ENCODE assay signal across 18 cellular contexts in the genomic region with DNA sequence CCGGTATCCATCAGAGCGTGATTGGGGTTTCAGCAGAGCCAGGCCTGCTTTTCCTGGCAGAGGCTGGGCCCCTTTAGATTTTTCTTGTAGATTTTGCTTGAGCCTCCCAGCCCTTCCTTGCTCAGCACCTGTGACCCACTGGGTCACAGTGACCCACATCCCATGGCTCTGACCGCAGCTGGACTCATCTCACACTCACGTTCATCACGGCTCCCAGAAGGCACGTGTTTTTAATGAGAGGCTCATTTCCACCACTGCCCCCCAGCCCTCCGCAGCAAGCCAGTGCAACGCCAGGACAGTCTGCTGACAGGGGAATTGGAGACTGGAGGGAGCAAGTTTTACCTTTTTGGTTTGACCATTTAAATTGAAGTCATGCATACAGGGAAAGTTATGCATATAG.
DNase-seq lines count a peak whose midpoint lies in the region; ATAC-seq and TF ChIP-seq lines count a peak whose summit lies in the region.
"Had no signal": no experiment of that assay in that cellular context is flagged by ENCODE, and none has a peak within 500 bp of the region (broad histone marks: within the 10 kb centered on the region; RNA-seq: fewer than 3 reads in every experiment).

No MANE protein-coding gene starts in this region.

- H3K9me3 ChIP-seq in SK-N-SH (no peaks in the 10 kb centered on the region), mesenchymal stem cell (ENCODE audit: control insufficient read depth, low read length) (no peaks in the 10 kb centered on the region)

- H2BK120ac ChIP-seq in mesenchymal stem cell (ENCODE audit: low read depth, low read length): no peak overlapping the region

- peak; percentile 12 for DNase-seq in H7
- DNase-seq in SK-N-SH: no peak
- DNase-seq in mesenchymal stem cell: no peak
- no peak for DNase-seq in stimulated activated naive B cell treated with anti-CD40 and anti-IgM and Interleukin-4, amounts not matched to agents 10 μg/mL and 1 μg/mL and 100 μg/mL, for 72 hours
- DNase-seq in omental fat pad (ENCODE audit: low spot score): no peak
- DNase-seq in NCI-H2196 (lab: John Stamatoyannopoulos, UW; ENCODE audit: unreplicated experiment): no peak
- DNase-seq: CD4-positive, alpha-beta memory T cell; DMS79 treated with DMSO at 0.1 percent for 48 hours; GM23248; NCI-H1436; NCI-H2029; NCI-H2171; NCI-H510A treated with DMSO at 0.1 percent for 48 hours; NCI-H82 had no signal

- H3K36me3 ChIP-seq in H7 (replicated peaks; ENCODE audit: control insufficient read depth, insufficient read depth, low read length): no peaks in the 10 kb centered on the region; the same call in 1 of the 2 replicates
- no peaks in the 10 kb centered on the region for H3K36me3 ChIP-seq in SK-N-SH (replicated peaks in 1 of 2; ENCODE audit: control insufficient read depth in 1 of 2, insufficient read depth in 2 of 2, low read length in 1 of 2)
- H3K36me3 ChIP-seq in mesenchymal stem cell (ENCODE audit: control insufficient read depth in 1 of 2, insufficient read depth in 2 of 2, low read depth in 1 of 2, low read length in 2 of 2): peaks cover 0 to 10% of the 10 kb centered on the region in 2 experiments

- H3K79me2 ChIP-seq in SK-N-SH (ENCODE audit: insufficient read depth): peaks cover 36% of the 10 kb centered on the region

- no peak for TF ChIP-seq CTCF in SK-N-SH (IDR thresholded peaks at IDR 0.05)
- no peak for TF ChIP-seq CTCF in omental fat pad (IDR thresholded peaks at IDR 0.05)

- H3K27ac ChIP-seq in SK-N-SH (ENCODE audit: low read depth in 2 of 2, low read length in 1 of 2) (no peak overlapping the region; a peak in 1 of 4 replicates), mesenchymal stem cell (ENCODE audit: low read length, poor library complexity, severe bottlenecking) (no peak overlapping the region)
- H3K27ac ChIP-seq: GM23248, SK-N-MC had no signal

- H3K27me3 Mint-ChIP-seq in stimulated activated naive B cell treated with anti-CD40 and anti-IgM and Interleukin-4, amounts not matched to agents 10 μg/mL and 1 μg/mL and 100 μg/mL, for 72 hours: no peaks in the 10 kb centered on the region
- H3K27me3 Mint-ChIP-seq: B cell; CD4-positive, alpha-beta memory T cell had no signal

- no peak for TF ChIP-seq RAD21 in SK-N-SH (IDR thresholded peaks at IDR 0.05; ENCODE audit: low read length)

- H3K27ac Mint-ChIP-seq in stimulated activated naive B cell treated with anti-CD40 and anti-IgM and Interleukin-4, amounts not matched to agents 10 μg/mL and 1 μg/mL and 100 μg/mL, for 72 hours: peak overlapping the region; percentile 75
- H3K27ac Mint-ChIP-seq: B cell had no signal

- H3K9me2 ChIP-seq in SK-N-SH: no peaks in the 10 kb centered on the region

- no peak overlapping the region for H2BK12ac ChIP-seq in mesenchymal stem cell (ENCODE audit: low read length in 2 of 2)

- no peak overlapping the region for H2BK15ac ChIP-seq in mesenchymal stem cell (ENCODE audit: low read depth, poor library complexity, severe bottlenecking)

- H3K79me1 ChIP-seq in mesenchymal stem cell (replicated peaks; ENCODE audit: low read length, poor library complexity, severe bottlenecking): peaks cover 27% of the 10 kb centered on the region

- CTCF ChIA-PET in SK-N-SH (lab: Yijun Ruan, JAX): no interaction called here

- H3K4me2 ChIP-seq in SK-N-SH (no peak overlapping the region), mesenchymal stem cell (ENCODE audit: low read length, poor library complexity, severe bottlenecking) (no peak overlapping the region)

- no peak overlapping the region for H2AFZ ChIP-seq in SK-N-SH (ENCODE audit: low read depth)
- H2AFZ ChIP-seq in mesenchymal stem cell (ENCODE audit: low read depth, low read length): no peak overlapping the region
- H2AFZ ChIP-seq: GM23248 had no signal

- no peak overlapping the region for H2AK5ac ChIP-seq in mesenchymal stem cell (ENCODE audit: low read length, severe bottlenecking)

- peak overlapping the region; percentile 62 for H4K8ac ChIP-seq in mesenchymal stem cell (ENCODE audit: low read length)

- peaks cover 21 to 32% of the 10 kb centered on the region in 2 donors for H3K4me1 Mint-ChIP-seq in stimulated activated naive B cell treated with anti-CD40 and anti-IgM and Interleukin-4, amounts not matched to agents 10 μg/mL and 1 μg/mL and 100 μg/mL, for 72 hours

- H4K91ac ChIP-seq in mesenchymal stem cell (ENCODE audit: low read length): no peak overlapping the region

- no peak overlapping the region for H2BK5ac ChIP-seq in mesenchymal stem cell (ENCODE audit: low read depth, low read length, poor library complexity, severe bottlenecking)

- H3K9ac ChIP-seq in SK-N-SH (no peak overlapping the region), mesenchymal stem cell (ENCODE audit: low read length) (no peak overlapping the region)
- H3K9ac ChIP-seq: GM23248 had no signal

- H3K4me1 ChIP-seq in SK-N-SH (ENCODE audit: control insufficient read depth in 1 of 2, insufficient read depth in 2 of 2, low read depth in 1 of 2, low read length in 1 of 2) (peaks cover 0 to 30% of the 10 kb centered on the region in 2 experiments; a peak in 2 of 4 replicates), mesenchymal stem cell (ENCODE audit: control insufficient read depth, insufficient read depth, low read depth, low read length) (no peaks in the 10 kb centered on the region)

- no peaks in the 10 kb centered on the region for H3F3A ChIP-seq in SK-N-SH (replicated peaks; ENCODE audit: insufficient read depth)

- H3K18ac ChIP-seq in mesenchymal stem cell (ENCODE audit: low read depth in 1 of 2, low read length in 2 of 2): no peak overlapping the region

- H3K4me3 ChIP-seq in H7 (ENCODE audit: insufficient read depth, low read depth, low read length): no peak overlapping the region
- no peak overlapping the region for H3K4me3 ChIP-seq in SK-N-SH (ENCODE audit: low read depth in 2 of 2, low read length in 1 of 2)
- H3K4me3 ChIP-seq in mesenchymal stem cell (ENCODE audit: insufficient read depth in 1 of 2, low read depth in 1 of 2, low read length in 2 of 2): no peak overlapping the region
- H3K4me3 ChIP-seq: GM23248, K562, SK-N-MC had no signal

- ATAC-seq in stimulated activated naive B cell treated with anti-CD40 and anti-IgM and Interleukin-4, amounts not matched to agents 10 μg/mL and 1 μg/mL and 100 μg/mL, for 72 hours (replicated peaks): no peak
- ATAC-seq in omental fat pad (ENCODE audit: low FRiP score): no peak
- ATAC-seq in HG02885 (IDR thresholded peaks at IDR 0.05; ENCODE audit: poor library complexity, unreplicated experiment): no peak
- ATAC-seq: K562 had no signal

- peaks cover 4% of the 10 kb centered on the region; the same call in 1 of the 2 replicates for H4K20me1 ChIP-seq in SK-N-SH (ENCODE audit: insufficient read depth)

- TF ChIP-seq EP300 in SK-N-SH (IDR thresholded peaks at IDR 0.05; ENCODE audit: borderline replicate concordance in 1 of 2, low read depth in 1 of 2, low read length in 1 of 2): no peak

- no peaks in the 10 kb centered on the region for H3K27me3 ChIP-seq in H7 (ENCODE audit: control insufficient read depth, insufficient read depth, low read length)
- no peaks in the 10 kb centered on the region for H3K27me3 ChIP-seq in SK-N-SH (ENCODE audit: insufficient read depth)
- no peaks in the 10 kb centered on the region for H3K27me3 ChIP-seq in mesenchymal stem cell (ENCODE audit: control insufficient read depth in 1 of 2, insufficient read depth in 1 of 2, low read length in 2 of 2)

- H3K4ac ChIP-seq in mesenchymal stem cell (ENCODE audit: low read depth in 1 of 2, low read length in 2 of 2): no peak overlapping the region

- no peak overlapping the region for H3K23ac ChIP-seq in mesenchymal stem cell (ENCODE audit: low read length in 2 of 2)

- H3K14ac ChIP-seq in mesenchymal stem cell (ENCODE audit: low read length in 2 of 2): no peak overlapping the region

- WGBS in SK-N-SH (ENCODE audit: low lambda C conversion rate): 90% methylated on average over 8 of the region's 8 CpGs
- WGBS in mesenchymal stem cell: 96% methylated on average over 8 of the region's 8 CpGs

- H3K9me3 Mint-ChIP-seq in stimulated activated naive B cell treated with anti-CD40 and anti-IgM and Interleukin-4, amounts not matched to agents 10 μg/mL and 1 μg/mL and 100 μg/mL, for 72 hours: peaks cover 4 to 7% of the 10 kb centered on the region in 2 donors
- H3K9me3 Mint-ChIP-seq: CD4-positive, alpha-beta memory T cell had no signal

- peaks cover 11 to 19% of the 10 kb centered on the region in 2 donors for H3K36me3 Mint-ChIP-seq in stimulated activated naive B cell treated with anti-CD40 and anti-IgM and Interleukin-4, amounts not matched to agents 10 μg/mL and 1 μg/mL and 100 μg/mL, for 72 hours

- no peak overlapping the region for H3K4me3 Mint-ChIP-seq in stimulated activated naive B cell treated with anti-CD40 and anti-IgM and Interleukin-4, amounts not matched to agents 10 μg/mL and 1 μg/mL and 100 μg/mL, for 72 hours
- H3K4me3 Mint-ChIP-seq: B cell; CD4-positive, alpha-beta memory T cell had no signal

- POLR2A ChIA-PET in SK-N-SH (lab: Yijun Ruan, JAX): interaction anchor here (0.6 kb wide), 1 partner anchor 12 kb away, joined by 3 read pairs; no protein-coding TSS in a partner anchor

TF ChIP-seq in SK-N-SH, 30 proteins besides CTCF, POLR2A, EP300 and RAD21:
- TF ChIP-seq GATA2 (CRISPR knock-in tag; IDR thresholded peaks at IDR 0.05) (peak; percentile 8; the same call in 1 of the 2 replicates), RCOR1 (IDR thresholded peaks at IDR 0.05; ENCODE audit: low read length) (no peak; the same call in 1 of the 2 replicates), MXI1 (IDR thresholded peaks at IDR 0.05; ENCODE audit: low read depth, low read length) (0 out of 2 replicates have a peak, but pooled peaks have one; percentile 55)
- TF ChIP-seq, protein P1, sequence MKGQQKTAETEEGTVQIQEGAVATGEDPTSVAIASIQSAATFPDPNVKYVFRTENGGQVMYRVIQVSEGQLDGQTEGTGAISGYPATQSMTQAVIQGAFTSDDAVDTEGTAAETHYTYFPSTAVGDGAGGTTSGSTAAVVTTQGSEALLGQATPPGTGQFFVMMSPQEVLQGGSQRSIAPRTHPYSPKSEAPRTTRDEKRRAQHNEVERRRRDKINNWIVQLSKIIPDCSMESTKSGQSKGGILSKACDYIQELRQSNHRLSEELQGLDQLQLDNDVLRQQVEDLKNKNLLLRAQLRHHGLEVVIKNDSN (IDR thresholded peaks at IDR 0.05; ENCODE audit: borderline replicate concordance, low read depth): no peak
- TF ChIP-seq, protein P2, sequence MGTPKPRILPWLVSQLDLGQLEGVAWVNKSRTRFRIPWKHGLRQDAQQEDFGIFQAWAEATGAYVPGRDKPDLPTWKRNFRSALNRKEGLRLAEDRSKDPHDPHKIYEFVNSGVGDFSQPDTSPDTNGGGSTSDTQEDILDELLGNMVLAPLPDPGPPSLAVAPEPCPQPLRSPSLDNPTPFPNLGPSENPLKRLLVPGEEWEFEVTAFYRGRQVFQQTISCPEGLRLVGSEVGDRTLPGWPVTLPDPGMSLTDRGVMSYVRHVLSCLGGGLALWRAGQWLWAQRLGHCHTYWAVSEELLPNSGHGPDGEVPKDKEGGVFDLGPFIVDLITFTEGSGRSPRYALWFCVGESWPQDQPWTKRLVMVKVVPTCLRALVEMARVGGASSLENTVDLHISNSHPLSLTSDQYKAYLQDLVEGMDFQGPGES (IDR thresholded peaks at IDR 0.05; ENCODE audit: low read depth, low read length): no peak
